20 cellular contexts compared by ENCODE assay signal in the genomic region with DNA sequence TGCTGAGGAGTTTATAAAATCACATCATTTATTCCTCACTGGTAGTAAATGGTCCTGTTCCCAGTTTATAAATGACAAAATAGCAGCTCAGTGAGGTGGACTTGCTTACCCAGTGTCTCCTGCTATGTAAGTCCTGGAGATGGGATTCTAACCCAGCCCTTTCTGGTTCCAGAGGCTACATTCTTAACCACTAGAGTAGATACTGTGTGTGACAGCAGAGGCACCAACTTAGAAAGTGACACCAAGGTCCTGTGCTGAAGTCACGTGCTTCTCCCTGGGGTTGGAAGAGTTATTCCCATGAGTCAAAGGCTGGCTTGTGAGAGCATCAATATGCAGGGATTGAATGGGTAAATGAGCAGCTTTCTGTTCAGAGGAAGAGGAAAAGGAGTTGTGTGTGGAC.
A peak's percentile ranks its signal among the peaks of the same experiment; 100 is the strongest.
DNase-seq lines count a peak whose midpoint lies in the region; ATAC-seq, FAIRE-seq and TF ChIP-seq lines count a peak whose summit lies in the region.
"Had no signal": no experiment of that assay in that cellular context is flagged by ENCODE, and none has a peak within 500 bp of the region (broad histone marks: within the 10 kb centered on the region; RNA-seq: fewer than 3 reads in every experiment).

No MANE protein-coding gene starts in this region.

- no peak overlapping the region for H3K4me3 ChIP-seq in BLaER1
- H3K4me3 ChIP-seq in K562: no peak overlapping the region
- no peak overlapping the region for H3K4me3 ChIP-seq in neural progenitor cell

- ATAC-seq in Right ventricle myocardium superior (ENCODE audit: poor library complexity) (peak; percentile 27), Right ventricle myocardium inferior (no peak), K562 (no peak), GM18519 (IDR thresholded peaks at IDR 0.05; ENCODE audit: low FRiP score, unreplicated experiment) (no peak)
- ATAC-seq: CD8-positive, alpha-beta T cell; HCT116 had no signal

- no peak overlapping the region for H3K27ac ChIP-seq in BLaER1
- no peak overlapping the region for H3K27ac ChIP-seq in K562 (ENCODE audit: extremely low read depth, low read depth, low read length)
- H3K27ac ChIP-seq in neural progenitor cell: no peak overlapping the region
- H3K27ac ChIP-seq: 22Rv1 had no signal

- H3K4me2 ChIP-seq in BLaER1: peak overlapping the region; percentile 66
- no peak overlapping the region for H3K4me2 ChIP-seq in K562 (ENCODE audit: insufficient read depth, low read length)
- no peak overlapping the region for H3K4me2 ChIP-seq in neural progenitor cell

- H3K79me2 ChIP-seq in K562 (ENCODE audit: control insufficient read depth, insufficient read depth, low read length): no peaks in the 10 kb centered on the region
- no peaks in the 10 kb centered on the region for H3K79me2 ChIP-seq in neural progenitor cell (ENCODE audit: low read depth)

- H3K4me1 Mint-ChIP-seq in neural progenitor cell: peaks cover 30% of the 10 kb centered on the region
- peaks cover 11% of the 10 kb centered on the region for H3K4me1 Mint-ChIP-seq in progenitor cell of endocrine pancreas (ENCODE audit: low read depth)
- H3K4me1 Mint-ChIP-seq: B cell had no signal

- CTCF ChIA-PET in K562 (lab: Yijun Ruan, JAX; ENCODE audit: low intra/inter-chr PET ratio): no interaction called here

- H2AFZ ChIP-seq in K562 (ENCODE audit: low read depth, low read length): no peak overlapping the region
- no peak overlapping the region for H2AFZ ChIP-seq in neural progenitor cell (replicated peaks)

- no peaks in the 10 kb centered on the region for H3K9me1 ChIP-seq in K562 (ENCODE audit: control insufficient read depth, insufficient read depth, low read length)

- intact Hi-C loops in Right ventricle myocardium superior (cut with DNase I) (no loop called here), Right ventricle myocardium inferior (cut with DNase I) (no loop called here), K562 (cut with micrococcal nuclease) (no loop called here)

- H3K27me3 Mint-ChIP-seq in neural progenitor cell (ENCODE audit: insufficient read depth, low read depth) (peaks cover 18% of the 10 kb centered on the region), progenitor cell of endocrine pancreas (peaks cover 42% of the 10 kb centered on the region)

- no peaks in the 10 kb centered on the region for H3K36me3 ChIP-seq in BLaER1
- no peaks in the 10 kb centered on the region for H3K36me3 ChIP-seq in K562 (ENCODE audit: control insufficient read depth, insufficient read depth, low read length)
- no peaks in the 10 kb centered on the region for H3K36me3 ChIP-seq in neural progenitor cell

- H3K9ac ChIP-seq in BLaER1: no peak overlapping the region
- no peak overlapping the region for H3K9ac ChIP-seq in K562 (ENCODE audit: insufficient read depth in 1 of 2, low read depth in 2 of 2, low read length in 2 of 2)
- no peak overlapping the region for H3K9ac ChIP-seq in neural progenitor cell

- H3K9me3 ChIP-seq in BLaER1 (no peaks in the 10 kb centered on the region), K562 (replicated peaks; ENCODE audit: control insufficient read depth, insufficient read depth, low read depth, low read length) (no peaks in the 10 kb centered on the region), neural progenitor cell (ENCODE audit: low read depth) (no peaks in the 10 kb centered on the region)

- H3K27ac Mint-ChIP-seq in neural progenitor cell (peak overlapping the region; percentile 29), progenitor cell of endocrine pancreas (no peak overlapping the region)
- H3K27ac Mint-ChIP-seq: B cell; CD8-positive, alpha-beta T cell had no signal

- no peak for TF ChIP-seq CTCF in K562 (IDR thresholded peaks at IDR 0.05 in 2 of 3, conservative IDR thresholded peaks at IDR 0.05 in 1 of 3; ENCODE audit: insufficient read depth in 2 of 3, low read depth in 1 of 3, low read length in 3 of 3)
- no peak for TF ChIP-seq CTCF in neural progenitor cell (IDR thresholded peaks at IDR 0.05)
- no peak for TF ChIP-seq CTCF in progenitor cell of endocrine pancreas (IDR thresholded peaks at IDR 0.05; ENCODE audit: unreplicated experiment)

- no TSS peak for BruUV-seq in K562 (replicated peaks; lab: Mats Ljungman, UMichigan)

- H3K27me3 ChIP-seq in BLaER1 (no peaks in the 10 kb centered on the region), K562 (ENCODE audit: control insufficient read depth in 2 of 2, insufficient read depth in 2 of 2, low read length in 2 of 2) (peaks cover 0 to 25% of the 10 kb centered on the region in 2 experiments; a peak in 2 of 5 replicates), neural progenitor cell (no peaks in the 10 kb centered on the region)

- H3K9me3 Mint-ChIP-seq in neural progenitor cell (peaks cover 2% of the 10 kb centered on the region), progenitor cell of endocrine pancreas (ENCODE audit: low read depth) (no peaks in the 10 kb centered on the region)
- H3K9me3 Mint-ChIP-seq: CD8-positive, alpha-beta T cell had no signal

- POLR2A ChIA-PET in K562 (lab: Yijun Ruan, JAX): no interaction called here

- H3K4me1 ChIP-seq in BLaER1 (peaks cover 51% of the 10 kb centered on the region), K562 (replicated peaks in 1 of 2; ENCODE audit: control insufficient read depth in 2 of 2, insufficient read depth in 2 of 2, low read length in 2 of 2) (no peaks in the 10 kb centered on the region), neural progenitor cell (no peaks in the 10 kb centered on the region)

- TF ChIP-seq POLR2A in K562 (conservative IDR thresholded peaks at IDR 0.05): no peak

- no peak for DNase-seq in Right ventricle myocardium superior
- DNase-seq in Right ventricle myocardium inferior (ENCODE audit: missing footprints): no peak
- no peak for DNase-seq in K562 (ENCODE audit: extremely low read depth in 1 of 4, low spot score in 3 of 4)
- DNase-seq in neural progenitor cell (ENCODE audit: low spot score): no peak
- no peak for DNase-seq in progenitor cell of endocrine pancreas (ENCODE audit: low spot score, unreplicated experiment)
- no peak for DNase-seq in activated effector memory CD4-positive, alpha-beta T cell treated with anti-CD3 and anti-CD28 coated beads, Interleukin-2, amount 50 U/mL, for 16 hours
- DNase-seq: ACHN; CD8-positive, alpha-beta T cell; COR-L47; DMS153; DND-41; GF-D8; IMR-90 had no signal

- no peak for FAIRE-seq in K562 (lab: Jason Lieb, UNC)
- FAIRE-seq: D721Med had no signal

- TF ChIP-seq RAD21 in K562 (CRISPR knock-in tag; conservative IDR thresholded peaks at IDR 0.05 in 1 of 2, IDR thresholded peaks at IDR 0.05 in 1 of 2): no peak

- H3K4me3 Mint-ChIP-seq in neural progenitor cell (no peak overlapping the region), progenitor cell of endocrine pancreas (ENCODE audit: low read depth) (no peak overlapping the region)
- H3K4me3 Mint-ChIP-seq: B cell; CD8-positive, alpha-beta T cell had no signal

- TF ChIP-seq EP300 in K562 (IDR thresholded peaks at IDR 0.05; ENCODE audit: low read length): no peak

- in situ Hi-C loops in K562 (cut with MboI): no loop called here

- 0% methylated on average over 1 of the region's 1 CpG for WGBS in K562 (ENCODE audit: insufficient coverage, low coverage, missing lambda C conversion rate)

- no peaks in the 10 kb centered on the region for H3F3A ChIP-seq in neural progenitor cell (ENCODE audit: low read depth)

- no peaks in the 10 kb centered on the region for H4K20me1 ChIP-seq in BLaER1
- H4K20me1 ChIP-seq in K562 (replicated peaks; ENCODE audit: control insufficient read depth, insufficient read depth, low read length): no peaks in the 10 kb centered on the region
- no peaks in the 10 kb centered on the region for H4K20me1 ChIP-seq in neural progenitor cell (ENCODE audit: low read depth)

- peaks cover 2% of the 10 kb centered on the region for H3K36me3 Mint-ChIP-seq in neural progenitor cell
- no peaks in the 10 kb centered on the region for H3K36me3 Mint-ChIP-seq in progenitor cell of endocrine pancreas (ENCODE audit: insufficient read depth)
- H3K36me3 Mint-ChIP-seq: CD14-positive monocyte; CD8-positive, alpha-beta T cell had no signal

TF ChIP-seq in K562, 482 proteins besides CTCF, POLR2A, EP300 and RAD21:
- TF ChIP-seq ZFX (CRISPR knock-in tag; IDR thresholded peaks at IDR 0.05): no peak
- TF ChIP-seq, protein P1, sequence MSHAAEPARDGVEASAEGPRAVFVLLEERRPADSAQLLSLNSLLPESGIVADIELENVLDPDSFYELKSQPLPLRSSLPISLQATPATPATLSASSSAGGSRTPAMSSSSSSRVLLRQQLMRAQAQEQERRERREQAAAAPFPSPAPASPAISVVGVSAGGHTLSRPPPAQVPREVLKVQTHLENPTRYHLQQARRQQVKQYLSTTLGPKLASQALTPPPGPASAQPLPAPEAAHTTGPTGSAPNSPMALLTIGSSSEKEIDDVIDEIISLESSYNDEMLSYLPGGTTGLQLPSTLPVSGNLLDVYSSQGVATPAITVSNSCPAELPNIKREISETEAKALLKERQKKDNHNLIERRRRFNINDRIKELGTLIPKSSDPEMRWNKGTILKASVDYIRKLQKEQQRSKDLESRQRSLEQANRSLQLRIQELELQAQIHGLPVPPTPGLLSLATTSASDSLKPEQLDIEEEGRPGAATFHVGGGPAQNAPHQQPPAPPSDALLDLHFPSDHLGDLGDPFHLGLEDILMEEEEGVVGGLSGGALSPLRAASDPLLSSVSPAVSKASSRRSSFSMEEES (CRISPR knock-in tag; IDR thresholded peaks at IDR 0.05): peak; percentile 23; the same call in 1 of the 2 replicates
- TF ChIP-seq BRD4 (IDR thresholded peaks at IDR 0.05): no peak
